ENCODE assay signal across 2 cellular contexts in genomic region chr16:85550422-85551318, GRCh38.
TF ChIP-seq lines count a peak whose summit lies in the region.

No MANE protein-coding gene starts in this region.

TF ChIP-seq in HEK293, 187 proteins besides CTCF, POLR2A, EP300 and RAD21 (continued from another document):
- TF ChIP-seq ZNF837 (tag by site-specific recombination; IDR thresholded peaks at IDR 0.05) (no peak), ZFHX2 (tag by site-specific recombination; conservative IDR thresholded peaks at IDR 0.05) (peak; percentile 35), ZNF391 (tag by site-specific recombination; IDR thresholded peaks at IDR 0.05; ENCODE audit: borderline replicate concordance, low read depth) (no peak), ZBTB1 (tag by site-specific recombination; IDR thresholded peaks at IDR 0.05) (no peak), ZSCAN4 (tag by site-specific recombination; IDR thresholded peaks at IDR 0.05) (no peak), ZNF571 (tag by site-specific recombination; IDR thresholded peaks at IDR 0.05) (no peak), PRDM1 (tag by site-specific recombination; IDR thresholded peaks at IDR 0.05) (no peak)

TF ChIP-seq in H1, 55 proteins besides CTCF, POLR2A, EP300 and RAD21:
- no peak for TF ChIP-seq CTBP2 (IDR thresholded peaks at IDR 0.05; ENCODE audit: borderline replicate concordance, insufficient read depth, insufficient read length, low read length)
- peak; percentile 62 for TF ChIP-seq MAX (IDR thresholded peaks at IDR 0.05)
- TF ChIP-seq YY1 (IDR thresholded peaks at IDR 0.05; ENCODE audit: low read depth, low read length) = 0 out of 2 replicates have a peak, but pooled peaks have one; percentile 30
- no peak for TF ChIP-seq RNF2 (IDR thresholded peaks at IDR 0.05; ENCODE audit: borderline replicate concordance, low read depth, low read length, missing control alignments, poor library complexity, severe bottlenecking)
- TF ChIP-seq TAF1 (IDR thresholded peaks at IDR 0.05; ENCODE audit: low read depth, low read length) = no peak
- peak; percentile 38; the same call in 1 of the 2 replicates for TF ChIP-seq E2F6 (IDR thresholded peaks at IDR 0.05)
- TF ChIP-seq SIN3A (conservative IDR thresholded peaks at IDR 0.05 in 1 of 2, IDR thresholded peaks at IDR 0.05 in 1 of 2; ENCODE audit: low read depth in 1 of 2, low read length in 2 of 2) = 0 out of 4 replicates have a peak, but pooled peaks of 1 of the 2 experiments have one; percentile 37
- no peak for TF ChIP-seq FOSL1 (IDR thresholded peaks at IDR 0.05; ENCODE audit: insufficient read depth, low read depth, low read length)
- TF ChIP-seq HDAC6 (IDR thresholded peaks at IDR 0.05; ENCODE audit: low read depth, low read length) = no peak
- TF ChIP-seq POLR2AphosphoS5 (IDR thresholded peaks at IDR 0.05; ENCODE audit: low read depth, low read length) = no peak
- TF ChIP-seq SIX5 (IDR thresholded peaks at IDR 0.05; ENCODE audit: low read depth, low read length) = no peak
- TF ChIP-seq RXRA (IDR thresholded peaks at IDR 0.05; ENCODE audit: insufficient read depth, low read depth, low read length) = no peak
- no peak for TF ChIP-seq SP4 (IDR thresholded peaks at IDR 0.05; ENCODE audit: low read length)
